ENCODE assay signal across 8 cellular contexts in the genomic region with DNA sequence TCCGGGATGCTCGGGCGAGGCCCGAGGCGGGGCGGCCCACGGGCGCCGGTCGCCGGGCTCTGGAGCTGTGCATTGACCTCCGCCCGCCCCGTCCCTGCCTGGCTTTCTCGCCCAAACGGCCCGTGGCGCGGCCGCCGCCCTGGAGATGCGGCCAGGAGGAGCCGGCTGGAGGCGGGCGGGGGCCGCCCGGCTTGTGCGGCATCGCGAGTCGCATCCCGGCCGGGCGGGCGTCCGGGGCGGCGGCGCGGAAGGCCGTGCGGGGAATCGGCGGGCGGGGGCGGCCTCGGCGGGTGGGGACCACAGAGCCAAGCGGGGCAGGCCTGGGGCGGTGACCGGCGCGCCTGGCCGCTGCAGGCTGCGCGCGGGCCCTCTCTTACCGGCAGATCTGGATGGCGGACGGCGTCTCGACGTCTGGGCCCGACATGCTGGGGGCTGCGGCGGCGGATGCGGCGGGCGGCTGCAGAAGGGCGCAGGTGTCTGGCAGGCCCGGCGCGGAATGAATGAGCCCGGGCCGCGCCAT. TPM values are rescaled to one million over a fixed set of nuclear protein-coding genes. Genes with fewer than 3 reads are reported as not detected.
DNase-seq lines count a peak whose midpoint lies in the region; ATAC-seq, FAIRE-seq and TF ChIP-seq lines count a peak whose summit lies in the region.

No MANE protein-coding gene starts in this region.

- no peaks in the 10 kb centered on the region for H3K9me3 Mint-ChIP-seq in CD8-positive, alpha-beta T cell
- no peaks in the 10 kb centered on the region for H3K9me3 Mint-ChIP-seq in natural killer cell treated with Interleukin-12 subunit alpha and Interleukin-12 subunit beta and Interleukin-15 and Interleukin-18, amount 100 ng/mL, for 72 hours

- intact Hi-C loops in CD8-positive, alpha-beta T cell (cut with DNase I, micrococcal nuclease), result loop anchor here (1.0 to 5.0 kb wide), 11 partner anchors 11 to 401 kb away; a partner anchor contains a TSS

- H3K36me3 Mint-ChIP-seq in CD8-positive, alpha-beta T cell, result no peaks in the 10 kb centered on the region
- no peaks in the 10 kb centered on the region for H3K36me3 Mint-ChIP-seq in natural killer cell treated with Interleukin-12 subunit alpha and Interleukin-12 subunit beta and Interleukin-15 and Interleukin-18, amount 100 ng/mL, for 72 hours

- peak overlapping the region; percentile 84 for H3K4me3 Mint-ChIP-seq in CD8-positive, alpha-beta T cell
- H3K4me3 Mint-ChIP-seq in natural killer cell treated with Interleukin-12 subunit alpha and Interleukin-12 subunit beta and Interleukin-15 and Interleukin-18, amount 100 ng/mL, for 72 hours, result peak overlapping the region; percentile 85

- TF ChIP-seq POLR2A in NB4 (IDR thresholded peaks at IDR 0.05; ENCODE audit: extremely low read depth, insufficient read length), result no peak

- WGBS in ectodermal cell, 2 experiments, result 0% methylated on average over 77 of the region's 77 CpGs

- H3K36me3 ChIP-seq in CD8-positive, alpha-beta T cell (ENCODE audit: insufficient read depth, low read length), result no peaks in the 10 kb centered on the region
- no peaks in the 10 kb centered on the region for H3K36me3 ChIP-seq in ectodermal cell (ENCODE audit: control insufficient read depth, insufficient read depth, low read length)

- ATAC-seq in CD8-positive, alpha-beta T cell, result no peak
- ATAC-seq in GM21390 (IDR thresholded peaks at IDR 0.05; ENCODE audit: unreplicated experiment), result peak; percentile 23
- ATAC-seq in natural killer cell treated with Interleukin-12 subunit alpha and Interleukin-12 subunit beta and Interleukin-15 and Interleukin-18, amount 100 ng/mL, for 72 hours, result no peak

- no peaks in the 10 kb centered on the region for H3K27me3 Mint-ChIP-seq in CD8-positive, alpha-beta T cell (ENCODE audit: low read depth)
- no peaks in the 10 kb centered on the region for H3K27me3 Mint-ChIP-seq in natural killer cell treated with Interleukin-12 subunit alpha and Interleukin-12 subunit beta and Interleukin-15 and Interleukin-18, amount 100 ng/mL, for 72 hours

- DNase-seq in CD8-positive, alpha-beta T cell, result no peak
- DNase-seq in NB4 (ENCODE audit: low read depth), result no peak
- no peak for DNase-seq in natural killer cell treated with Interleukin-12 subunit alpha and Interleukin-12 subunit beta and Interleukin-15 and Interleukin-18, amount 100 ng/mL, for 72 hours (ENCODE audit: low spot score)
- DNase-seq in glomerular visceral epithelial cell (ENCODE audit: extremely low spot score), result no peak
- DNase-seq in Ammon's horn (ENCODE audit: low spot score), result no peak
- DNase-seq in urothelium cell line (ENCODE audit: low spot score), result no peak

- H3K27ac Mint-ChIP-seq in CD8-positive, alpha-beta T cell, result peak overlapping the region; percentile 57
- no peak overlapping the region for H3K27ac Mint-ChIP-seq in natural killer cell treated with Interleukin-12 subunit alpha and Interleukin-12 subunit beta and Interleukin-15 and Interleukin-18, amount 100 ng/mL, for 72 hours

- H3K4me1 Mint-ChIP-seq in CD8-positive, alpha-beta T cell (ENCODE audit: low read depth), result peaks cover 24% of the 10 kb centered on the region
- peaks cover 20 to 22% of the 10 kb centered on the region in 2 donors for H3K4me1 Mint-ChIP-seq in natural killer cell treated with Interleukin-12 subunit alpha and Interleukin-12 subunit beta and Interleukin-15 and Interleukin-18, amount 100 ng/mL, for 72 hours (ENCODE audit: low read depth in 2 of 2)

- peaks cover 15% of the 10 kb centered on the region for H3K4me1 ChIP-seq in CD8-positive, alpha-beta T cell (ENCODE audit: insufficient read depth, low read length)
- H3K4me1 ChIP-seq in ectodermal cell (ENCODE audit: control insufficient read depth, insufficient read depth, low read length), result no peaks in the 10 kb centered on the region

- H3K4me3 ChIP-seq in CD8-positive, alpha-beta T cell (ENCODE audit: low read depth, low read length), result peak overlapping the region; percentile 33
- peak overlapping the region; percentile 63 for H3K4me3 ChIP-seq in NB4 (ENCODE audit: low read depth, low read length)
- H3K4me3 ChIP-seq in ectodermal cell (ENCODE audit: insufficient read depth, low read depth, low read length), result peak overlapping the region; percentile 67

- no peak for FAIRE-seq in urothelium cell line (lab: Jason Lieb, UNC)

- POLR2A ChIA-PET in CD8-positive, alpha-beta T cell (lab: Charles Lee), result interaction anchor here (1.0 to 3.4 kb wide), 8 partner anchors 9 to 209 kb away, joined by 3 to 17 read pairs (median 7); a partner anchor contains a TSS

- peak overlapping the region; percentile 40 for H3K27ac ChIP-seq in CD8-positive, alpha-beta T cell (ENCODE audit: low read depth, low read length)
- peak overlapping the region; percentile 94 for H3K27ac ChIP-seq in ectodermal cell (ENCODE audit: insufficient read depth, low read depth, low read length, poor library complexity, severe bottlenecking)

- no peaks in the 10 kb centered on the region for H3K27me3 ChIP-seq in CD8-positive, alpha-beta T cell (ENCODE audit: insufficient read depth, low read length)
- H3K27me3 ChIP-seq in ectodermal cell (ENCODE audit: control insufficient read depth, insufficient read depth, low read length, poor library complexity, severe bottlenecking), result peaks cover 8% of the 10 kb centered on the region

- no peak for TF ChIP-seq CTCF in CD8-positive, alpha-beta T cell (IDR thresholded peaks at IDR 0.05)
- TF ChIP-seq CTCF in NB4 (IDR thresholded peaks at IDR 0.05; ENCODE audit: low read depth, low read length), result no peak

- CTCF ChIA-PET in CD8-positive, alpha-beta T cell (lab: Charles Lee), result interaction anchor here (0.8 to 4.1 kb wide), 5 partner anchors 11 to 147 kb away, joined by 3 to 18 read pairs (median 4); no protein-coding TSS in a partner anchor

- H3K9me3 ChIP-seq in CD8-positive, alpha-beta T cell (ENCODE audit: low read length), result no peaks in the 10 kb centered on the region
- no peaks in the 10 kb centered on the region for H3K9me3 ChIP-seq in ectodermal cell (ENCODE audit: control insufficient read depth, low read length)

RNA-seq across cellular contexts. Expression of a gene that starts 0.6 kb away (rescaled TPM):
- total RNA-seq in CD8-positive, alpha-beta T cell, result 1 to 10 TPM; 2.8 to 3.1 TPM
- polyA plus RNA-seq in ectodermal cell (2013, experiment 1 of 4), result 89.8 TPM
- polyA plus RNA-seq in ectodermal cell (2013, experiment 2 of 4), result 80.0 TPM
- polyA plus RNA-seq in ectodermal cell (2013, experiment 3 of 4), result 73.0 TPM
- polyA plus RNA-seq in ectodermal cell (2013, experiment 4 of 4), result 70.4 TPM
- total RNA-seq in natural killer cell treated with Interleukin-12 subunit alpha and Interleukin-12 subunit beta and Interleukin-15 and Interleukin-18, amount 100 ng/mL, for 72 hours, result 10 to 100 TPM; 49.5 to 87.5 TPM

RNA-seq across cellular contexts. Expression of a gene that starts 26.8 kb away (rescaled TPM):
- total RNA-seq in CD8-positive, alpha-beta T cell, result not detected
- 0.09 TPM for polyA plus RNA-seq in ectodermal cell (2013, experiment 1 of 4)
- 0.05 TPM for polyA plus RNA-seq in ectodermal cell (2013, experiment 2 of 4)
- polyA plus RNA-seq in ectodermal cell (2013, experiment 3 of 4), result 0.11 TPM
- polyA plus RNA-seq in ectodermal cell (2013, experiment 4 of 4), result 0.04 TPM
- not detected for total RNA-seq in natural killer cell treated with Interleukin-12 subunit alpha and Interleukin-12 subunit beta and Interleukin-15 and Interleukin-18, amount 100 ng/mL, for 72 hours

RNA-seq across cellular contexts. Expression of a gene that starts 31.6 kb away (rescaled TPM):
- 1 to 10 TPM; 2.7 to 5.5 TPM for total RNA-seq in CD8-positive, alpha-beta T cell
- 2.0 TPM for polyA plus RNA-seq in ectodermal cell (2013, experiment 1 of 4)
- 3.9 TPM for polyA plus RNA-seq in ectodermal cell (2013, experiment 2 of 4)
- polyA plus RNA-seq in ectodermal cell (2013, experiment 3 of 4), result 3.5 TPM
- polyA plus RNA-seq in ectodermal cell (2013, experiment 4 of 4), result 3.2 TPM
- under 1 TPM; 0.14 to 0.84 TPM for total RNA-seq in natural killer cell treated with Interleukin-12 subunit alpha and Interleukin-12 subunit beta and Interleukin-15 and Interleukin-18, amount 100 ng/mL, for 72 hours

Comparison
In these comparisons a context has a peak if more than half of its experiments do, and no peak if none do; other contexts are left out.
1. RNA of a gene that starts 0.6 kb away (total RNA-seq): 49.5 to 87.5 TPM in natural killer cell treated with Interleukin-12 subunit alpha and Interleukin-12 subunit beta and Interleukin-15 and Interleukin-18, amount 100 ng/mL, for 72 hours; 2.8 to 3.1 TPM in CD8-positive, alpha-beta T cell; every median in the first group is over 10 times any median in the second.
2. Peak in every context shown above with its lines, with median percentiles within 50 percentile points of each other: H3K4me3 ChIP-seq.